26 cellular contexts compared by ENCODE assay signal in genomic region chr16:85486256-85486915, GRCh38.
DNase-seq lines count a peak whose midpoint lies in the region; ATAC-seq and TF ChIP-seq lines count a peak whose summit lies in the region.
"Had no signal": no experiment of that assay in that cellular context is flagged by ENCODE, and none has a peak within 500 bp of the region (broad histone marks: within the 10 kb centered on the region; RNA-seq: fewer than 3 reads in every experiment).

No MANE protein-coding gene starts in this region.

- peaks cover 9% of the 10 kb centered on the region for H3K27me3 Mint-ChIP-seq in HFFc6 (ENCODE audit: insufficient read depth)
- H3K27me3 Mint-ChIP-seq: activated CD4-positive, alpha-beta T cell treated with anti-CD3 and anti-CD28 coated beads for 36 hours; naive thymus-derived CD4-positive, alpha-beta T cell had no signal

- ATAC-seq in lower lobe of right lung = peak; percentile 2 to 16
- ATAC-seq in esophagus mucosa = no peak
- no peak for ATAC-seq in right lobe of liver
- ATAC-seq: activated CD4-positive, alpha-beta T cell treated with anti-CD3 and anti-CD28 coated beads for 36 hours; GM23338; naive thymus-derived CD4-positive, alpha-beta T cell; T-helper 17 cell had no signal

- H3K9me3 ChIP-seq in lower lobe of right lung (no peaks in the 10 kb centered on the region), right lobe of liver (no peaks in the 10 kb centered on the region)

- TF ChIP-seq POLR2A in right lobe of liver (IDR thresholded peaks at IDR 0.05) = no peak

- intact Hi-C loops in lower lobe of right lung (cut with DNase I) (no loop called here), right lobe of liver (cut with DNase I) (no loop called here)

- H3K4me3 Mint-ChIP-seq in HFFc6 = no peak overlapping the region
- H3K4me3 Mint-ChIP-seq: activated CD4-positive, alpha-beta T cell treated with anti-CD3 and anti-CD28 coated beads for 36 hours; CD8-positive, alpha-beta memory T cell; dendritic cell treated with granulocyte-macrophage colony-stimulating factor and Interleukin-4, amounts not matched to agents 40 ng/mL and 50 ng/mL, for 4 days; GM23338; naive thymus-derived CD4-positive, alpha-beta T cell; T-helper 17 cell had no signal

- no peak overlapping the region for H3K4me3 ChIP-seq in lower lobe of right lung
- no peak overlapping the region for H3K4me3 ChIP-seq in right lobe of liver
- H3K4me3 ChIP-seq: cardiac muscle cell, GM23338, skin epidermis had no signal

- H3K27ac ChIP-seq in lower lobe of right lung (no peak overlapping the region), right lobe of liver (no peak overlapping the region)
- H3K27ac ChIP-seq: cardiac muscle cell, skin epidermis had no signal

- TF ChIP-seq CTCF in HFFc6 (IDR thresholded peaks at IDR 0.05) = no peak
- no peak for TF ChIP-seq CTCF in lower lobe of right lung (IDR thresholded peaks at IDR 0.05)
- TF ChIP-seq CTCF in GM13977 (IDR thresholded peaks at IDR 0.05; ENCODE audit: extremely low read depth, insufficient read depth, missing control alignments) = no peak
- TF ChIP-seq CTCF in right lobe of liver (IDR thresholded peaks at IDR 0.05) = no peak

- peaks cover 4% of the 10 kb centered on the region; the same call in 1 of the 2 replicates for H3K4me1 Mint-ChIP-seq in HFFc6 (ENCODE audit: low read depth)
- H3K4me1 Mint-ChIP-seq: activated CD4-positive, alpha-beta T cell treated with anti-CD3 and anti-CD28 coated beads for 36 hours had no signal

- in situ Hi-C loops in GM13977 (cut with MboI; ENCODE audit: low pct_unique_long_range_greater_than_20kb, low sequenced_read_pairs, unreplicated experiment) = no loop called here

- H3K36me3 Mint-ChIP-seq in HFFc6 (ENCODE audit: low read depth) = no peaks in the 10 kb centered on the region
- H3K36me3 Mint-ChIP-seq: CD8-positive, alpha-beta memory T cell; naive thymus-derived CD4-positive, alpha-beta T cell had no signal

- 86% methylated on average over 15 of the region's 33 CpGs for WGBS in right lobe of liver (ENCODE audit: insufficient coverage, low coverage, low lambda C conversion rate, missing lambda C conversion rate)

- H3K9me3 Mint-ChIP-seq in HFFc6 = no peaks in the 10 kb centered on the region
- H3K9me3 Mint-ChIP-seq: CD8-positive, alpha-beta memory T cell; dendritic cell treated with granulocyte-macrophage colony-stimulating factor and Interleukin-4, amounts not matched to agents 40 ng/mL and 50 ng/mL, for 4 days; GM23338; naive thymus-derived CD4-positive, alpha-beta T cell had no signal

- peak overlapping the region; percentile 19; the same call in 1 of the 2 replicates for H3K27ac Mint-ChIP-seq in HFFc6
- H3K27ac Mint-ChIP-seq: activated CD4-positive, alpha-beta T cell treated with anti-CD3 and anti-CD28 coated beads for 36 hours; CD8-positive, alpha-beta memory T cell; dendritic cell treated with granulocyte-macrophage colony-stimulating factor and Interleukin-4, amounts not matched to agents 40 ng/mL and 50 ng/mL, for 4 days; GM23338; naive thymus-derived CD4-positive, alpha-beta T cell; T-helper 17 cell had no signal

- H3K27me3 ChIP-seq in lower lobe of right lung (ENCODE audit: low read depth) (no peaks in the 10 kb centered on the region), right lobe of liver (no peaks in the 10 kb centered on the region)
- H3K27me3 ChIP-seq: cardiac muscle cell had no signal

- H3K4me1 ChIP-seq in lower lobe of right lung (peaks cover 27% of the 10 kb centered on the region), right lobe of liver (peaks cover 0 to 1% (median under 1%) of the 10 kb centered on the region in 4 donors)

- DNase-seq in NCI-H1417 (lab: John Stamatoyannopoulos, UW) = peak in 2 of 3 experiments; percentile 51 to 66
- DNase-seq in NCI-H1417 treated with DMSO at 0.1 percent for 48 hours (lab: John Stamatoyannopoulos, UW) = no peak
- no peak for DNase-seq in HFFc6
- peak; percentile 55 for DNase-seq in NCI-H2171 treated with DMSO at 0.1 percent for 48 hours (lab: John Stamatoyannopoulos, UW)
- DNase-seq in lower lobe of right lung = no peak
- no peak for DNase-seq in GM13977 (ENCODE audit: low spot score)
- DNase-seq in right lobe of liver = no peak
- DNase-seq: 8988T; activated CD4-positive, alpha-beta T cell treated with anti-CD3 and anti-CD28 coated beads for 36 hours; activated naive CD4-positive, alpha-beta T cell treated with Interleukin-2 at 50 U/mL for 16 hours; activated T-cell treated with anti-CD3 and anti-CD28 coated beads, Interleukin-2, amount 50 U/mL, for 48 hours; CD8-positive, alpha-beta memory T cell; GF-D8; KG1; MM.1S; naive thymus-derived CD4-positive, alpha-beta T cell; NCI-H2029 treated with DMSO at 0.1 percent for 48 hours; NCI-H524 treated with DMSO at 0.1 percent for 48 hours; occipital lobe; stimulated activated CD4-positive, alpha-beta T cell treated with anti-CD3 and anti-CD28 coated beads, Interleukin-1b, Interleukin-23, amount 100 ng/mL, for 48 hours; T-helper 17 cell had no signal

- H3K36me3 ChIP-seq in lower lobe of right lung = no peaks in the 10 kb centered on the region
- H3K36me3 ChIP-seq in right lobe of liver = no peaks in the 10 kb centered on the region
- H3K36me3 ChIP-seq: cardiac muscle cell had no signal

Comparison
In these comparisons a context has a peak if more than half of its experiments do, and no peak if none do; other contexts are left out.
1. DNase-seq: peak in NCI-H1417 (2 of 3) and NCI-H2171 treated with DMSO at 0.1 percent for 48 hours (single experiment); none in NCI-H1417 treated with DMSO at 0.1 percent for 48 hours (single experiment), HFFc6 (single experiment), lower lobe of right lung (single experiment), GM13977 (single experiment) and right lobe of liver (0 of 3).
2. ATAC-seq: peak in lower lobe of right lung (2 of 2); none in esophagus mucosa (single experiment) and right lobe of liver (0 of 4).